In the genomic region with DNA sequence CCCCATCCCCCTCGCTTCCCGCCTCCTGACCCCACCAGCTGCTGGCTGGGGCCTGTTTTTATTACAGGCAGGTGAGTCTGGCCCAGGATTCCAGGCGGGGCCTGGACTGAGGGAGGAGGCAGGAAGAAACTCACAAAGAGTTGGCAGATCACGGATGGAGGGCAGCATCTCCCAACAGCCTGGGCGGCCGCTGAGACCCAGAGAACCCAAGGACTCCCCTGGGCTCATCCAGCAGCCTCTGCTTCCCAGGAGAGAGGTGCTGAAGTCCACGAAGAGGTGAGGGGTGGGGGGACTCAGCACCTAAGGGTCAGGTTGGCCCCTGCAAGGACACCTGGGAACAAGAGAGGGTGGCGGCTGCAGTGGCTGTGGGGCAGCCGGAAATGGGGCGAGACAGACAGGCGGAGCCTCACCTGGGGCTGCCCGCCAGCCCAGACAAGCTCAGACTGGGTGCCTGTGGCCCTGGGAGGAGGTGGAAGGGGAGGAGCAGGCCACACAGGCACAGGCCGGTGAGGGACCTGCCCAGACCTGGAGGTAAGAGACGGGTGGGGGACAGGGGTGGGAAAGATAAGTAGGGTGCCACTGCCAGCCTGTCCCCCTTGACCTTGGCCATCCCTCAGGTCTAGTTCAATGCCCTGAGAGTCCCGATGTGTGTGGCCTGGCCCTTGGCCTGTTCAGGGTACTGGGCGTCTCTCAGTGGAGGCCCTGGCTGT, we compare ENCODE assay signal across 11 cellular contexts. TPM values are rescaled to one million over a fixed set of nuclear protein-coding genes. Genes with fewer than 3 reads are reported as not detected.
DNase-seq lines count a peak whose midpoint lies in the region; ATAC-seq and TF ChIP-seq lines count a peak whose summit lies in the region.
"Had no signal": no experiment of that assay in that cellular context is flagged by ENCODE, and none has a peak within 500 bp of the region (broad histone marks: within the 10 kb centered on the region; RNA-seq: fewer than 3 reads in every experiment).

No MANE protein-coding gene starts in this region.

- no peak for ATAC-seq in GM19324 (IDR thresholded peaks at IDR 0.05; ENCODE audit: low FRiP score, unreplicated experiment)
- ATAC-seq: activated CD4-positive, CD25-positive, alpha-beta regulatory T cell treated with anti-CD3 and anti-CD28 coated beads, Interleukin-2, amount 50 U/mL, for 24 hours; stimulated activated naive B cell treated with anti-CD40 and anti-IgM and Interleukin-4, amounts not matched to agents 10 μg/mL and 1 μg/mL and 100 μg/mL, for 72 hours had no signal

- no peaks in the 10 kb centered on the region for H3K79me2 ChIP-seq in SK-N-SH (ENCODE audit: insufficient read depth)

- no peak overlapping the region for H3K4me2 ChIP-seq in SK-N-SH

- DNase-seq in DMS53 treated with DMSO at 0.1 percent for 48 hours (lab: John Stamatoyannopoulos, UW; ENCODE audit: unreplicated experiment) (peak; percentile 92), NCI-H2171 (lab: John Stamatoyannopoulos, UW) (peak; percentile 57), ecto neural progenitor cell (ENCODE audit: low spot score) (peak; percentile 47), progenitor cell of endocrine pancreas (ENCODE audit: low spot score, unreplicated experiment) (no peak), epidermal melanocyte (ENCODE audit: insufficient read length, low spot score) (no peak), SK-N-SH (no peak), Ammon's horn (ENCODE audit: low spot score) (no peak)
- DNase-seq: stimulated activated naive B cell treated with anti-CD40 and anti-IgM and Interleukin-4, amounts not matched to agents 10 μg/mL and 1 μg/mL and 100 μg/mL, for 72 hours had no signal

- TF ChIP-seq CTCF in progenitor cell of endocrine pancreas (IDR thresholded peaks at IDR 0.05; ENCODE audit: unreplicated experiment) (no peak), SK-N-SH (IDR thresholded peaks at IDR 0.05) (no peak)

- H3K36me3 Mint-ChIP-seq in progenitor cell of endocrine pancreas (ENCODE audit: insufficient read depth): no peaks in the 10 kb centered on the region
- H3K36me3 Mint-ChIP-seq: stimulated activated naive B cell treated with anti-CD40 and anti-IgM and Interleukin-4, amounts not matched to agents 10 μg/mL and 1 μg/mL and 100 μg/mL, for 72 hours had no signal

- no peak overlapping the region for H3K9ac ChIP-seq in SK-N-SH

- peak overlapping the region; percentile 82 for H3K27ac Mint-ChIP-seq in progenitor cell of endocrine pancreas
- H3K27ac Mint-ChIP-seq: stimulated activated naive B cell treated with anti-CD40 and anti-IgM and Interleukin-4, amounts not matched to agents 10 μg/mL and 1 μg/mL and 100 μg/mL, for 72 hours had no signal

- H3K4me1 Mint-ChIP-seq in progenitor cell of endocrine pancreas (ENCODE audit: low read depth): peaks cover 17% of the 10 kb centered on the region

- no peak for TF ChIP-seq EP300 in SK-N-SH (IDR thresholded peaks at IDR 0.05; ENCODE audit: borderline replicate concordance in 1 of 2, low read depth in 1 of 2, low read length in 1 of 2)

- no peaks in the 10 kb centered on the region for H3K9me3 Mint-ChIP-seq in progenitor cell of endocrine pancreas (ENCODE audit: low read depth)
- H3K9me3 Mint-ChIP-seq: central memory CD8-positive, alpha-beta T cell; stimulated activated naive B cell treated with anti-CD40 and anti-IgM and Interleukin-4, amounts not matched to agents 10 μg/mL and 1 μg/mL and 100 μg/mL, for 72 hours had no signal

- H3K4me1 ChIP-seq in SK-N-SH (ENCODE audit: control insufficient read depth in 1 of 2, insufficient read depth in 2 of 2, low read depth in 1 of 2, low read length in 1 of 2): peaks cover 0 to 14% of the 10 kb centered on the region in 2 experiments; a peak in 2 of 4 replicates

- POLR2A ChIA-PET in SK-N-SH (lab: Yijun Ruan, JAX): no interaction called here

- no peak overlapping the region for H2AFZ ChIP-seq in SK-N-SH (ENCODE audit: low read depth)

- H3F3A ChIP-seq in SK-N-SH (replicated peaks; ENCODE audit: insufficient read depth): no peaks in the 10 kb centered on the region

- no peak for TF ChIP-seq RAD21 in SK-N-SH (IDR thresholded peaks at IDR 0.05; ENCODE audit: low read length)

- no peaks in the 10 kb centered on the region for H3K9me3 ChIP-seq in SK-N-SH

- H3K9me2 ChIP-seq in SK-N-SH: no peaks in the 10 kb centered on the region

- H3K27me3 ChIP-seq in SK-N-SH (ENCODE audit: insufficient read depth): no peaks in the 10 kb centered on the region

- no peak overlapping the region for H3K27ac ChIP-seq in SK-N-SH (ENCODE audit: low read depth in 2 of 2, low read length in 1 of 2)

- no peaks in the 10 kb centered on the region for H3K36me3 ChIP-seq in SK-N-SH (replicated peaks in 1 of 2; ENCODE audit: control insufficient read depth in 1 of 2, insufficient read depth in 2 of 2, low read length in 1 of 2)

- no peaks in the 10 kb centered on the region for H3K27me3 Mint-ChIP-seq in progenitor cell of endocrine pancreas
- H3K27me3 Mint-ChIP-seq: central memory CD8-positive, alpha-beta T cell had no signal

- peak overlapping the region; percentile 50 for H3K4me3 Mint-ChIP-seq in progenitor cell of endocrine pancreas (ENCODE audit: low read depth)
- H3K4me3 Mint-ChIP-seq: central memory CD8-positive, alpha-beta T cell; stimulated activated naive B cell treated with anti-CD40 and anti-IgM and Interleukin-4, amounts not matched to agents 10 μg/mL and 1 μg/mL and 100 μg/mL, for 72 hours had no signal

- no peaks in the 10 kb centered on the region for H4K20me1 ChIP-seq in SK-N-SH (ENCODE audit: insufficient read depth)

- no peak overlapping the region for H3K4me3 ChIP-seq in SK-N-SH (ENCODE audit: low read depth in 2 of 2, low read length in 1 of 2)

- CTCF ChIA-PET in SK-N-SH (lab: Yijun Ruan, JAX): interaction anchor here (1.8 to 5.6 kb wide), 3 partner anchors 28 to 29 kb away, joined by 5 to 30 read pairs (median 13); no protein-coding TSS in a partner anchor

- 88% methylated on average over 12 of the region's 16 CpGs for WGBS in SK-N-SH (ENCODE audit: low lambda C conversion rate)

TF ChIP-seq in SK-N-SH, 30 proteins besides CTCF, POLR2A, EP300 and RAD21:
- TF ChIP-seq, protein P1, sequence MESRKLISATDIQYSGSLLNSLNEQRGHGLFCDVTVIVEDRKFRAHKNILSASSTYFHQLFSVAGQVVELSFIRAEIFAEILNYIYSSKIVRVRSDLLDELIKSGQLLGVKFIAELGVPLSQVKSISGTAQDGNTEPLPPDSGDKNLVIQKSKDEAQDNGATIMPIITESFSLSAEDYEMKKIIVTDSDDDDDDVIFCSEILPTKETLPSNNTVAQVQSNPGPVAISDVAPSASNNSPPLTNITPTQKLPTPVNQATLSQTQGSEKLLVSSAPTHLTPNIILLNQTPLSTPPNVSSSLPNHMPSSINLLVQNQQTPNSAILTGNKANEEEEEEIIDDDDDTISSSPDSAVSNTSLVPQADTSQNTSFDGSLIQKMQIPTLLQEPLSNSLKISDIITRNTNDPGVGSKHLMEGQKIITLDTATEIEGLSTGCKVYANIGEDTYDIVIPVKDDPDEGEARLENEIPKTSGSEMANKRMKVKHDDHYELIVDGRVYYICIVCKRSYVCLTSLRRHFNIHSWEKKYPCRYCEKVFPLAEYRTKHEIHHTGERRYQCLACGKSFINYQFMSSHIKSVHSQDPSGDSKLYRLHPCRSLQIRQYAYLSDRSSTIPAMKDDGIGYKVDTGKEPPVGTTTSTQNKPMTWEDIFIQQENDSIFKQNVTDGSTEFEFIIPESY (IDR thresholded peaks at IDR 0.05; ENCODE audit: borderline replicate concordance, low read depth): no peak
- TF ChIP-seq FOXM1 (IDR thresholded peaks at IDR 0.05; ENCODE audit: low read depth): no peak

RNA-seq across cellular contexts. Expression of a gene that starts 8.7 kb away (rescaled TPM):
- 19.7 and 26.2 TPM in 2 replicates for total RNA-seq in progenitor cell of endocrine pancreas
- polyA plus RNA-seq in SK-N-SH (2012; rRNA removed): 2.6 and 7.4 TPM in 2 replicates
- polyA plus RNA-seq in SK-N-SH (2012; cell fraction: cytosol; rRNA removed): 3.1 and 4.6 TPM in 2 replicates
- polyA plus RNA-seq in SK-N-SH (2012; cell fraction: nucleus; rRNA removed): 8.1 and 10.9 TPM in 2 replicates

RNA-seq across cellular contexts. Expression of a gene that starts 48.3 kb away (rescaled TPM):
- total RNA-seq in progenitor cell of endocrine pancreas: not detected in 2 replicates
- polyA plus RNA-seq in SK-N-SH (2012; rRNA removed): not detected in 2 replicates
- not detected in 2 replicates for polyA plus RNA-seq in SK-N-SH (2012; cell fraction: cytosol; rRNA removed)
- polyA plus RNA-seq in SK-N-SH (2012; cell fraction: nucleus; rRNA removed): not detected in 2 replicates

Comparison
In these comparisons a context has a peak if more than half of its experiments do, and no peak if none do; other contexts are left out.
1. DNase-seq: peak in DMS53 treated with DMSO at 0.1 percent for 48 hours (single experiment), NCI-H2171 (single experiment) and ecto neural progenitor cell (single experiment); none in progenitor cell of endocrine pancreas (single experiment), epidermal melanocyte (single experiment), SK-N-SH (single experiment) and Ammon's horn (single experiment).